ENCODE assay signal across 8 cellular contexts in genomic region chr12:68331500-68331868, GRCh38. TPM values are rescaled to one million over a fixed set of nuclear protein-coding genes. Genes with fewer than 3 reads are reported as not detected.
A peak's percentile ranks its signal among the peaks of the same experiment; 100 is the strongest.
DNase-seq lines count a peak whose midpoint lies in the region; ATAC-seq, FAIRE-seq and TF ChIP-seq lines count a peak whose summit lies in the region.

No MANE protein-coding gene starts in this region.

- FAIRE-seq in kidney (lab: Jason Lieb, UNC): no peak

- DNase-seq in activated CD4-positive, alpha-beta T cell treated with anti-CD3 and anti-CD28 coated beads for 48 hours: peak; percentile 44
- DNase-seq in activated CD4-positive, alpha-beta T cell treated with anti-CD3 and anti-CD28 coated beads, Interleukin-2, amount 50 U/mL, for 1 hour: no peak
- DNase-seq in activated CD8-positive, alpha-beta T cell treated with anti-CD3 and anti-CD28 coated beads, Interleukin-2, amount 10 ng/mL, durations not matched to agents 7 days and 5 days: peak; percentile 21
- DNase-seq in kidney (no peak), suprapubic skin (ENCODE audit: low spot score in 2 of 2) (no peak), islet precursor cell (no peak), GM13977 (ENCODE audit: low spot score) (no peak), NCI-H748 (lab: John Stamatoyannopoulos, UW; ENCODE audit: unreplicated experiment) (no peak)

- peaks cover 3 to 7% of the 10 kb centered on the region in 2 donors for H3K4me1 ChIP-seq in kidney (ENCODE audit: control insufficient read depth in 1 of 2, insufficient read depth in 1 of 2, low read depth in 1 of 2, low read length in 2 of 2)
- peaks cover 18% of the 10 kb centered on the region for H3K4me1 ChIP-seq in suprapubic skin

- H3K36me3 Mint-ChIP-seq in activated CD8-positive, alpha-beta T cell treated with anti-CD3 and anti-CD28 coated beads, Interleukin-2, amount 10 ng/mL, durations not matched to agents 7 days and 5 days (ENCODE audit: low read depth): peaks cover 15% of the 10 kb centered on the region

- no peak for ATAC-seq in activated CD8-positive, alpha-beta T cell treated with anti-CD3 and anti-CD28 coated beads, Interleukin-2, amount 10 ng/mL, durations not matched to agents 7 days and 5 days

- H3K9ac ChIP-seq in kidney (ENCODE audit: low read length in 2 of 2): peak overlapping the region; percentile 62 to 71

- peak overlapping the region; percentile 19 for H3K27ac Mint-ChIP-seq in activated CD8-positive, alpha-beta T cell treated with anti-CD3 and anti-CD28 coated beads, Interleukin-2, amount 10 ng/mL, durations not matched to agents 7 days and 5 days

- TF ChIP-seq POLR2A in suprapubic skin (IDR thresholded peaks at IDR 0.05): no peak

- no peaks in the 10 kb centered on the region for H3K9me3 Mint-ChIP-seq in activated CD8-positive, alpha-beta T cell treated with anti-CD3 and anti-CD28 coated beads, Interleukin-2, amount 10 ng/mL, durations not matched to agents 7 days and 5 days (ENCODE audit: insufficient read depth)

- no peaks in the 10 kb centered on the region for H3K27me3 ChIP-seq in suprapubic skin

- WGBS in suprapubic skin: 25% methylated on average over 9 of the region's 9 CpGs

- H3K27ac ChIP-seq in kidney (ENCODE audit: low read depth in 2 of 2, low read length in 2 of 2) (no peak overlapping the region), suprapubic skin (no peak overlapping the region)

- peak overlapping the region; percentile 83 for H3K4me3 Mint-ChIP-seq in activated CD8-positive, alpha-beta T cell treated with anti-CD3 and anti-CD28 coated beads, Interleukin-2, amount 10 ng/mL, durations not matched to agents 7 days and 5 days

- no peaks in the 10 kb centered on the region for H3K9me3 ChIP-seq in kidney (ENCODE audit: control insufficient read depth in 1 of 2, low read length in 2 of 2)
- H3K9me3 ChIP-seq in suprapubic skin: no peaks in the 10 kb centered on the region

- H3K4me1 Mint-ChIP-seq in activated CD8-positive, alpha-beta T cell treated with anti-CD3 and anti-CD28 coated beads, Interleukin-2, amount 10 ng/mL, durations not matched to agents 7 days and 5 days (ENCODE audit: low read depth): peaks cover 43% of the 10 kb centered on the region

- H3K36me3 ChIP-seq in kidney (ENCODE audit: control insufficient read depth in 1 of 2, insufficient read depth in 2 of 2, low read length in 2 of 2) (no peaks in the 10 kb centered on the region), suprapubic skin (peaks cover 5% of the 10 kb centered on the region)

- no peak for TF ChIP-seq EP300 in suprapubic skin (IDR thresholded peaks at IDR 0.05)

- TF ChIP-seq CTCF in kidney (IDR thresholded peaks at IDR 0.05; ENCODE audit: borderline replicate concordance, extremely low read depth, insufficient read depth) (no peak), suprapubic skin (IDR thresholded peaks at IDR 0.05) (no peak), GM13977 (IDR thresholded peaks at IDR 0.05; ENCODE audit: extremely low read depth, insufficient read depth, missing control alignments) (no peak)

- H3K27me3 Mint-ChIP-seq in activated CD8-positive, alpha-beta T cell treated with anti-CD3 and anti-CD28 coated beads, Interleukin-2, amount 10 ng/mL, durations not matched to agents 7 days and 5 days (ENCODE audit: low read depth): peaks cover 4% of the 10 kb centered on the region

- CTCF ChIA-PET in activated CD8-positive, alpha-beta T cell treated with anti-CD3 and anti-CD28 coated beads, Interleukin-2, amount 10 ng/mL, durations not matched to agents 7 days and 5 days (lab: Charles Lee): interaction anchor here (0.5 to 1.4 kb wide), 7 partner anchors 10 to 291 kb away, joined by 3 to 8 read pairs (median 4); no protein-coding TSS in a partner anchor

- H3K4me3 ChIP-seq in kidney (ENCODE audit: low read length in 2 of 2) (peak overlapping the region; percentile 87 to 89), suprapubic skin (peak overlapping the region; percentile 80)

- intact Hi-C loops in kidney (cut with DNase I): no loop called here

- POLR2A ChIA-PET in activated CD8-positive, alpha-beta T cell treated with anti-CD3 and anti-CD28 coated beads, Interleukin-2, amount 10 ng/mL, durations not matched to agents 7 days and 5 days (lab: Charles Lee): interaction anchor here (0.9 to 1.0 kb wide), 2 partner anchors 34 to 415 kb away, joined by 3 to 4 read pairs; no protein-coding TSS in a partner anchor

- in situ Hi-C loops in GM13977 (cut with MboI; ENCODE audit: low pct_unique_long_range_greater_than_20kb, low sequenced_read_pairs, unreplicated experiment): no loop called here

RNA-seq across cellular contexts. Expression of gene MDM1, which starts 0.7 kb away (rescaled TPM):
- total RNA-seq in activated CD8-positive, alpha-beta T cell treated with anti-CD3 and anti-CD28 coated beads, Interleukin-2, amount 10 ng/mL, durations not matched to agents 7 days and 5 days: 10 to 100 TPM; 25.0 to 28.9 TPM
- total RNA-seq in kidney (14.1 TPM), suprapubic skin (10 to 100 TPM in 1 of 4 donors, 1 to 10 TPM in 3; 4.1 to 10.2 (median 7.0) TPM)
- polyA plus RNA-seq in kidney (ENCODE audit: insufficient read depth, low read depth, low replicate concordance): 8.9 TPM

Comparison
In these comparisons a context has a peak if more than half of its experiments do, and no peak if none do; other contexts are left out.
1. DNase-seq: peak in activated CD4-positive, alpha-beta T cell treated with anti-CD3 and anti-CD28 coated beads for 48 hours (single experiment) and activated CD8-positive, alpha-beta T cell treated with anti-CD3 and anti-CD28 coated beads, Interleukin-2, amount 10 ng/mL, durations not matched to agents 7 days and 5 days (single experiment); none in activated CD4-positive, alpha-beta T cell treated with anti-CD3 and anti-CD28 coated beads, Interleukin-2, amount 50 U/mL, for 1 hour (single experiment), kidney (single experiment), suprapubic skin (0 of 2), islet precursor cell (single experiment), GM13977 (single experiment) and NCI-H748 (single experiment).